1 cellular context compared by ENCODE assay signal in genomic region chr10:59138052-59138451, GRCh38.
TF ChIP-seq lines count a peak whose summit lies in the region.

No MANE protein-coding gene starts in this region.

TF ChIP-seq in GM23338, 12 proteins besides CTCF, POLR2A, EP300 and RAD21 (continued from another document):
- TF ChIP-seq ZNF331 (CRISPR knock-in tag; IDR thresholded peaks at IDR 0.05; ENCODE audit: low read depth) (no peak), REST (IDR thresholded peaks at IDR 0.05; ENCODE audit: unreplicated experiment) (no peak)
